Comparison of ENCODE assay signal across 21 cellular contexts in genomic region chr10:2754943-2755342, GRCh38.
A peak's percentile ranks its signal among the peaks of the same experiment; 100 is the strongest.
DNase-seq lines count a peak whose midpoint lies in the region; ATAC-seq, FAIRE-seq and TF ChIP-seq lines count a peak whose summit lies in the region.
"Had no signal": no experiment of that assay in that cellular context is flagged by ENCODE, and none has a peak within 500 bp of the region (broad histone marks: within the 10 kb centered on the region; RNA-seq: fewer than 3 reads in every experiment).

No MANE protein-coding gene starts in this region.

- H3K4me1 Mint-ChIP-seq in activated CD4-positive, alpha-beta T cell treated with anti-CD3 and anti-CD28 coated beads, Interleukin-2, amount 10 ng/mL, durations not matched to agents 24 days and 14 days = no peaks in the 10 kb centered on the region
- H3K4me1 Mint-ChIP-seq: B cell; CD4-positive, CD25-positive, alpha-beta regulatory T cell had no signal

- no peak for DNase-seq in activated CD4-positive, alpha-beta T cell treated with anti-CD3 and anti-CD28 coated beads, Interleukin-2, amount 10 ng/mL, durations not matched to agents 24 days and 14 days
- DNase-seq in activated CD4-positive, alpha-beta T cell treated with anti-CD3 and anti-CD28 coated beads, Interleukin-2, amount 50 U/mL, for 1 hour = no peak
- DNase-seq in HTR-8/SVneo (ENCODE audit: insufficient read length, low spot score) (no peak), GM12878 (ENCODE audit: low read depth, low spot score) (no peak), trophoblast cell (no peak)
- DNase-seq in activated CD4-positive, CD25-positive, alpha-beta regulatory T cell treated with anti-CD3 and anti-CD28 coated beads, Interleukin-2, amount 50 U/mL, for 72 hours = no peak
- DNase-seq: Caco-2; CD4-positive, CD25-positive, alpha-beta regulatory T cell; CD8-positive, alpha-beta T cell; DMS153; DND-41; GOT3 had no signal

- no peak for TF ChIP-seq EP300 in GM12878 (IDR thresholded peaks at IDR 0.05; ENCODE audit: borderline replicate concordance in 1 of 2, control insufficient read depth in 1 of 2, low read depth in 2 of 2, low read length in 2 of 2)

- FAIRE-seq in HTR-8/SVneo (lab: Jason Lieb, UNC) = peak; percentile 85
- no peak for FAIRE-seq in GM12878 (lab: Jason Lieb, UNC)
- FAIRE-seq: A204.1, G401.6, GM12892, H54 had no signal

- no peak overlapping the region for H2AK5ac ChIP-seq in trophoblast cell (ENCODE audit: low read length)

- H3K4me3 ChIP-seq in GM12878 (no peak overlapping the region), trophoblast cell (ENCODE audit: low read depth, low read length) (no peak overlapping the region)
- H3K4me3 ChIP-seq: BLaER1, HAP-1 had no signal

- no peak overlapping the region for H4K91ac ChIP-seq in trophoblast cell (ENCODE audit: low read depth, low read length)

- in situ Hi-C loops in GM12878 (cut with MboI) = no loop called here

- no peak overlapping the region for H3K4me3 Mint-ChIP-seq in activated CD4-positive, alpha-beta T cell treated with anti-CD3 and anti-CD28 coated beads, Interleukin-2, amount 10 ng/mL, durations not matched to agents 24 days and 14 days
- H3K4me3 Mint-ChIP-seq: B cell; CD4-positive, CD25-positive, alpha-beta regulatory T cell; CD8-positive, alpha-beta T cell had no signal

- H3K4ac ChIP-seq in trophoblast cell (ENCODE audit: low read depth, low read length) = no peak overlapping the region

- H3K9me3 Mint-ChIP-seq in activated CD4-positive, alpha-beta T cell treated with anti-CD3 and anti-CD28 coated beads, Interleukin-2, amount 10 ng/mL, durations not matched to agents 24 days and 14 days = peaks cover 6% of the 10 kb centered on the region

- POLR2A ChIA-PET in GM12878 (lab: Charles Lee) = no interaction called here

- H3K79me2 ChIP-seq in GM12878 (ENCODE audit: control insufficient read depth, insufficient read depth, low read length) = no peaks in the 10 kb centered on the region
- no peaks in the 10 kb centered on the region for H3K79me2 ChIP-seq in trophoblast cell (ENCODE audit: control insufficient read depth, insufficient read depth, low read length, poor library complexity)

- H2BK120ac ChIP-seq in trophoblast cell (ENCODE audit: insufficient read depth, low read length, poor library complexity) = no peak overlapping the region

- CTCF ChIA-PET in GM12878 (lab: Yijun Ruan, JAX) = no interaction called here

- H2BK5ac ChIP-seq in trophoblast cell (ENCODE audit: low read depth, low read length, poor library complexity) = no peak overlapping the region

- H3K27ac ChIP-seq in GM12878 (ENCODE audit: control insufficient read depth, insufficient read depth) (no peak overlapping the region), trophoblast cell (ENCODE audit: low read depth, low read length) (no peak overlapping the region)
- H3K27ac ChIP-seq: 22Rv1, BLaER1, C4-2B had no signal

- H3K4me2 ChIP-seq in GM12878 (ENCODE audit: control insufficient read depth, insufficient read depth) (no peak overlapping the region), trophoblast cell (ENCODE audit: low read length) (no peak overlapping the region)
- H3K4me2 ChIP-seq: BLaER1 had no signal

- TF ChIP-seq CTCF in GM12878 (IDR thresholded peaks at IDR 0.05 in 2 of 3, conservative IDR thresholded peaks at IDR 0.05 in 1 of 3; ENCODE audit: control insufficient read depth in 2 of 3, extremely low read depth in 1 of 3, insufficient read depth in 1 of 3, low read depth in 3 of 3, low read length in 3 of 3) = no peak

- no peaks in the 10 kb centered on the region for H3K27me3 Mint-ChIP-seq in activated CD4-positive, alpha-beta T cell treated with anti-CD3 and anti-CD28 coated beads, Interleukin-2, amount 10 ng/mL, durations not matched to agents 24 days and 14 days

- RAD21 ChIA-PET in GM12878 (lab: Charles Lee; ENCODE audit: unreplicated experiment) = no interaction called here

- no peaks in the 10 kb centered on the region for H3K36me3 Mint-ChIP-seq in activated CD4-positive, alpha-beta T cell treated with anti-CD3 and anti-CD28 coated beads, Interleukin-2, amount 10 ng/mL, durations not matched to agents 24 days and 14 days (ENCODE audit: low read depth)
- H3K36me3 Mint-ChIP-seq: CD4-positive, CD25-positive, alpha-beta regulatory T cell; CD8-positive, alpha-beta T cell had no signal

- no peak for ATAC-seq in GM12878
- ATAC-seq: CD8-positive, alpha-beta T cell had no signal

- H3K14ac ChIP-seq in trophoblast cell (ENCODE audit: low read length) = no peak overlapping the region

- TF ChIP-seq POLR2A in GM12878 (IDR thresholded peaks at IDR 0.05; ENCODE audit: low read depth, low read length) = no peak

- H3K27me3 ChIP-seq in GM12878 (replicated peaks in 1 of 2; ENCODE audit: control insufficient read depth in 2 of 2, insufficient read depth in 2 of 2, low read length in 1 of 2) (no peaks in the 10 kb centered on the region), trophoblast cell (ENCODE audit: insufficient read depth, low read length) (no peaks in the 10 kb centered on the region)
- H3K27me3 ChIP-seq: BLaER1 had no signal

- H3K36me3 ChIP-seq in GM12878 (ENCODE audit: control insufficient read depth in 2 of 2, insufficient read depth in 2 of 2, low read length in 1 of 2) (no peaks in the 10 kb centered on the region), trophoblast cell (ENCODE audit: control insufficient read depth in 1 of 2, insufficient read depth in 2 of 2, low read length in 2 of 2) (no peaks in the 10 kb centered on the region)
- H3K36me3 ChIP-seq: BLaER1, HAP-1 had no signal

- H2BK12ac ChIP-seq in trophoblast cell (ENCODE audit: low read length) = no peak overlapping the region

- H3K18ac ChIP-seq in trophoblast cell (ENCODE audit: low read length) = no peak overlapping the region

- no peaks in the 10 kb centered on the region for H4K20me1 ChIP-seq in GM12878 (ENCODE audit: control insufficient read depth, insufficient read depth)
- H4K20me1 ChIP-seq: BLaER1 had no signal

- SMC1A ChIA-PET in GM12878 (lab: Charles Lee; ENCODE audit: uncharacterized antibody, unreplicated experiment) = no interaction called here

- WGBS in GM12878 (ENCODE audit: insufficient coverage, insufficient replicate concordance, low lambda C conversion rate, missing lambda C conversion rate) = 19% methylated on average over 6 of the region's 6 CpGs
- no CpG with 5 or more reads among the region's 6 CpGs for WGBS in trophoblast cell (ENCODE audit: extremely low coverage, insufficient coverage, insufficient read length)

- no TSS peak for BruUV-seq in GM12878 (replicated peaks; lab: Mats Ljungman, UMichigan)

- no peaks in the 10 kb centered on the region for H3K4me1 ChIP-seq in GM12878 (ENCODE audit: control insufficient read depth, insufficient read depth, low read length)
- no peaks in the 10 kb centered on the region for H3K4me1 ChIP-seq in trophoblast cell (ENCODE audit: control insufficient read depth in 1 of 2, insufficient read depth in 2 of 2, low read length in 2 of 2)
- H3K4me1 ChIP-seq: BLaER1, Caco-2, HAP-1 had no signal

- peak overlapping the region; percentile 29 for H3K27ac Mint-ChIP-seq in activated CD4-positive, alpha-beta T cell treated with anti-CD3 and anti-CD28 coated beads, Interleukin-2, amount 10 ng/mL, durations not matched to agents 24 days and 14 days
- H3K27ac Mint-ChIP-seq: B cell; CD4-positive, CD25-positive, alpha-beta regulatory T cell; CD8-positive, alpha-beta T cell had no signal

- H2AFZ ChIP-seq in GM12878 (ENCODE audit: control insufficient read depth, low read depth, low read length) (no peak overlapping the region), trophoblast cell (ENCODE audit: insufficient read depth, low read length, poor library complexity) (no peak overlapping the region)

- no peaks in the 10 kb centered on the region for H3K79me1 ChIP-seq in trophoblast cell (ENCODE audit: low read length)

- intact Hi-C loops in activated CD4-positive, alpha-beta T cell treated with anti-CD3 and anti-CD28 coated beads, Interleukin-2, amount 10 ng/mL, durations not matched to agents 24 days and 14 days (cut with micrococcal nuclease) = no loop called here
- intact Hi-C loops in GM12878 (cut with micrococcal nuclease; ENCODE audit: unreplicated experiment) = no loop called here

- H3K23ac ChIP-seq in trophoblast cell (ENCODE audit: low read length) = no peak overlapping the region

- H3K9me3 ChIP-seq in GM12878 (replicated peaks; ENCODE audit: control insufficient read depth, insufficient read depth, low read length) = no peaks in the 10 kb centered on the region
- H3K9me3 ChIP-seq in trophoblast cell (ENCODE audit: insufficient read depth, low read depth, low read length) = no peaks in the 10 kb centered on the region
- H3K9me3 ChIP-seq: BLaER1, Caco-2, HAP-1 had no signal

- H4K12ac ChIP-seq in trophoblast cell (ENCODE audit: low read depth, low read length) = no peak overlapping the region

- H4K8ac ChIP-seq in trophoblast cell (ENCODE audit: low read depth, low read length) = no peak overlapping the region

- H3K9ac ChIP-seq in GM12878 (ENCODE audit: control insufficient read depth, insufficient read depth, low read length) = no peak overlapping the region
- no peak overlapping the region for H3K9ac ChIP-seq in trophoblast cell (ENCODE audit: low read length)
- H3K9ac ChIP-seq: BLaER1 had no signal

- no peak for TF ChIP-seq RAD21 in GM12878 (IDR thresholded peaks at IDR 0.05; ENCODE audit: insufficient read depth, low read depth, low read length)

TF ChIP-seq in GM12878, 131 proteins besides CTCF, POLR2A, EP300 and RAD21:
- TF ChIP-seq ZNF217 (IDR thresholded peaks at IDR 0.05) (no peak), BCL3 (IDR thresholded peaks at IDR 0.05; ENCODE audit: borderline replicate concordance, insufficient read depth, low read depth, low read length, poor library complexity, severe bottlenecking) (peak; percentile 40)
